10 cellular contexts compared by ENCODE assay signal in the genomic region with DNA sequence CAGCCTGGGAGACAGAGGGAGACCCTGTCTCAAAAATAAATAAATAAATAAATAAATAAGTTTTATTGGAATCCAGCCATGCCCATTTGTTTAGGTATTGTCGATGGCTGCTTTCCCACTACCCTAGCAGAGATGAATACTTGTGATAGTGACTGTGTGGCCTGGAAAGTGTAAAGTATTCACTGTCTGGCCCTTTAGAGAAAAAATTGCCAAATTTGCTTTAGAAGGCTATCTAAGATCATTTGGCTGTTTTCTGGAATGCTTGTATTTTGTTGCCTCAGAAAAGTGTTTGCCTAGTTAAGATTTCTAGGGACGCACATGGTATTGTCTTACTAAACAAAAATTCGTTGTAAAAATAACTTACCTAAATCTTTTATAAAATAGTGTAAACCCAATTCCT. TPM values are rescaled to one million over a fixed set of nuclear protein-coding genes. Genes with fewer than 3 reads are reported as not detected.
"Had no signal": no experiment of that assay in that cellular context is flagged by ENCODE, and none has a peak within 500 bp of the region (broad histone marks: within the 10 kb centered on the region; RNA-seq: fewer than 3 reads in every experiment).

No MANE protein-coding gene starts in this region.

- ATAC-seq: HCT116, K562 had no signal

- DNase-seq: GM23248, GOT3, H7, HFFc6, IMR-90 had no signal

- H3K27ac Mint-ChIP-seq: HFFc6 had no signal

- H3K9me3 ChIP-seq: HAP-1 had no signal

- H2AFZ ChIP-seq: GM23248 had no signal

- H3K9ac ChIP-seq: GM23248, KMS-11 had no signal

- H3K4me3 Mint-ChIP-seq: HFFc6 had no signal

- H3K36me3 ChIP-seq: HAP-1 had no signal

- H3K4me3 ChIP-seq: GM23248, HAP-1, K562 had no signal

- H3K4me2 ChIP-seq: KMS-11 had no signal

- FAIRE-seq: HTR-8/SVneo, K562 had no signal

- H3K27ac ChIP-seq: GM23248, KMS-11 had no signal

RNA-seq across cellular contexts. Expression of a gene that starts 35.4 kb away (rescaled TPM):
- total RNA-seq: HFFc6, IMR-90 had no signal
- polyA plus RNA-seq: IMR-90 had no signal
